Comparison of ENCODE assay signal across 8 cellular contexts in genomic region chr11:88174627-88175003, GRCh38. TPM values are rescaled to one million over a fixed set of nuclear protein-coding genes. Genes with fewer than 3 reads are reported as not detected.
DNase-seq lines count a peak whose midpoint lies in the region; ATAC-seq and TF ChIP-seq lines count a peak whose summit lies in the region.

No MANE protein-coding gene starts in this region.

- no peaks in the 10 kb centered on the region for H3K9me3 Mint-ChIP-seq in natural killer cell treated with Interleukin-12 subunit alpha and Interleukin-12 subunit beta and Interleukin-15 and Interleukin-18, amount 100 ng/mL, for 72 hours

- H3K36me3 ChIP-seq in HUES48 (ENCODE audit: control insufficient read depth, insufficient read depth, low read length) = no peaks in the 10 kb centered on the region
- H3K36me3 ChIP-seq in fibroblast of lung (ENCODE audit: control insufficient read depth, insufficient read depth, low read length) = no peaks in the 10 kb centered on the region
- H3K36me3 ChIP-seq in tibial artery = no peaks in the 10 kb centered on the region

- intact Hi-C loops in tibial artery (cut with DNase I; ENCODE audit: low total_unique reads) = no loop called here

- peaks cover 23 to 33% of the 10 kb centered on the region in 2 donors for H3K4me1 Mint-ChIP-seq in natural killer cell treated with Interleukin-12 subunit alpha and Interleukin-12 subunit beta and Interleukin-15 and Interleukin-18, amount 100 ng/mL, for 72 hours (ENCODE audit: low read depth in 2 of 2)

- H3K36me3 Mint-ChIP-seq in natural killer cell treated with Interleukin-12 subunit alpha and Interleukin-12 subunit beta and Interleukin-15 and Interleukin-18, amount 100 ng/mL, for 72 hours = no peaks in the 10 kb centered on the region

- H3K4me3 Mint-ChIP-seq in natural killer cell treated with Interleukin-12 subunit alpha and Interleukin-12 subunit beta and Interleukin-15 and Interleukin-18, amount 100 ng/mL, for 72 hours = peak overlapping the region; percentile 67

- DNase-seq in COR-L47 (lab: John Stamatoyannopoulos, UW) (peak; percentile 1), activated T-cell treated with anti-CD3 and anti-CD28 coated beads for 24 hours (ENCODE audit: low read depth) (peak; percentile 53), fibroblast of lung (ENCODE audit: low read depth in 2 of 2) (peak; percentile 75 to 78), tibial artery (peak; percentile 51 to 88), A172 (ENCODE audit: low spot score) (no peak)
- DNase-seq in natural killer cell treated with Interleukin-12 subunit alpha and Interleukin-12 subunit beta and Interleukin-15 and Interleukin-18, amount 100 ng/mL, for 72 hours (ENCODE audit: low spot score) = peak; percentile 73

- no peaks in the 10 kb centered on the region for H3K27me3 Mint-ChIP-seq in natural killer cell treated with Interleukin-12 subunit alpha and Interleukin-12 subunit beta and Interleukin-15 and Interleukin-18, amount 100 ng/mL, for 72 hours

- H3K4me2 ChIP-seq in fibroblast of lung (ENCODE audit: extremely low read depth, insufficient read depth, low read length) = peak overlapping the region; percentile 84

- 0 out of 2 replicates have a peak overlapping the region, but pooled peaks have one; percentile 32 for H3K9ac ChIP-seq in HUES48 (ENCODE audit: low read depth, low read length)
- no peak overlapping the region for H3K9ac ChIP-seq in fibroblast of lung (ENCODE audit: insufficient read depth, low read length)

- H4K20me1 ChIP-seq in fibroblast of lung (ENCODE audit: control insufficient read depth, extremely low read depth, insufficient read depth, low read length) = no peaks in the 10 kb centered on the region

- peak overlapping the region; percentile 14 for H3K27ac ChIP-seq in HUES48 (ENCODE audit: low read depth, low read length)
- peak overlapping the region; percentile 39 for H3K27ac ChIP-seq in fibroblast of lung (ENCODE audit: insufficient read depth, low read length)
- H3K27ac ChIP-seq in tibial artery = peak overlapping the region; percentile 56 to 68

- TF ChIP-seq CTCF in fibroblast of lung (conservative IDR thresholded peaks at IDR 0.05 in 1 of 2, IDR thresholded peaks at IDR 0.05 in 1 of 2; ENCODE audit: low read depth in 1 of 2, low read length in 2 of 2) (no peak), tibial artery (IDR thresholded peaks at IDR 0.05) (no peak)

- H3K79me2 ChIP-seq in fibroblast of lung (ENCODE audit: control insufficient read depth, insufficient read depth, low read length) = no peaks in the 10 kb centered on the region

- H3K27me3 ChIP-seq in HUES48 (ENCODE audit: control insufficient read depth, insufficient read depth, low read length) (no peaks in the 10 kb centered on the region), fibroblast of lung (ENCODE audit: control insufficient read depth, insufficient read depth, low read length) (no peaks in the 10 kb centered on the region), tibial artery (no peaks in the 10 kb centered on the region)

- peak overlapping the region; percentile 84 for H2AFZ ChIP-seq in fibroblast of lung (ENCODE audit: low read length)

- H3K9me3 ChIP-seq in HUES48 (ENCODE audit: control insufficient read depth, insufficient read depth, low read length) = no peaks in the 10 kb centered on the region
- H3K9me3 ChIP-seq in fibroblast of lung (ENCODE audit: control insufficient read depth, insufficient read depth, low read depth, low read length) = no peaks in the 10 kb centered on the region
- no peaks in the 10 kb centered on the region for H3K9me3 ChIP-seq in tibial artery

- H3K27ac Mint-ChIP-seq in natural killer cell treated with Interleukin-12 subunit alpha and Interleukin-12 subunit beta and Interleukin-15 and Interleukin-18, amount 100 ng/mL, for 72 hours = peak overlapping the region in 1 of 2 donors; percentile 50

- ATAC-seq in GM19467 (IDR thresholded peaks at IDR 0.05; ENCODE audit: unreplicated experiment) = peak; percentile 39
- ATAC-seq in natural killer cell treated with Interleukin-12 subunit alpha and Interleukin-12 subunit beta and Interleukin-15 and Interleukin-18, amount 100 ng/mL, for 72 hours = peak; percentile 69 to 83

- peak overlapping the region; percentile 64 for H3K4me3 ChIP-seq in HUES48 (ENCODE audit: low read depth, low read length)
- peak overlapping the region; percentile 53 to 69 (median 66) for H3K4me3 ChIP-seq in fibroblast of lung (replicated peaks in 1 of 4; ENCODE audit: control extremely low read depth in 1 of 4, insufficient read depth in 1 of 4, low read depth in 3 of 4, low read length in 4 of 4)
- H3K4me3 ChIP-seq in tibial artery = peak overlapping the region; percentile 55 to 56

- H3K4me1 ChIP-seq in HUES48 (ENCODE audit: control insufficient read depth, insufficient read depth, low read length) (peaks cover 19% of the 10 kb centered on the region), fibroblast of lung (ENCODE audit: control insufficient read depth, extremely low read depth, insufficient read depth, low read length) (no peaks in the 10 kb centered on the region), tibial artery (peaks cover 0 to 31% (median 14%) of the 10 kb centered on the region in 4 donors)

RNA-seq across cellular contexts. Expression of gene RAB38, which starts 0.6 kb away (rescaled TPM):
- 4.9 and 10.1 TPM in 2 replicates for total RNA-seq in fibroblast of lung
- polyA plus RNA-seq in fibroblast of lung = 1.9 and 9.3 TPM in 2 replicates
- 1.4 and 6.3 TPM in 2 replicates for polyA plus RNA-seq in fibroblast of lung (2012)
- 6.2 TPM in 1 of 2 replicates, not detected in the other for polyA minus RNA-seq in fibroblast of lung (ENCODE audit: low replicate concordance)
- total RNA-seq in natural killer cell treated with Interleukin-12 subunit alpha and Interleukin-12 subunit beta and Interleukin-15 and Interleukin-18, amount 100 ng/mL, for 72 hours = 1 to 10 TPM; 2.2 to 7.2 TPM
- total RNA-seq in A172 (2014; rRNA removed; shearing (Covaris generic)) = not detected in 2 replicates
